In the genomic region with DNA sequence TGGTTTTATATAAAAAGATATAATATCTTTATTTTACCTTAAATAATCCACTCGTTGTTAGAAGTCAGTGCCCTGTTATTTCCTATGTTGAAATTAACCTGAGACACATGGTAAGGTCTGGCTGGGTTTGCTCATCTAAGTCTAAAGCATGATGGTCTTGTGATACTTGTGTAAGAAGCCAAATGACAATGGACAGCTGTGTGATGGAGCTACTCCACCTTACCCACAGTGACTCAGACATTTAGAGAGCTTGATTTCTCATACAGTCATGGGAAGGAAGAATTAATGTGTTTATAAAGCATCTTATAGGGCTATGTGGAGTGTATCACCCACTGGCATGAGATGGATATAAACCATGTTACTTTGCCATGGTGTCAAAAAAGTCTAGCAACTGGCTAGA, we compare ENCODE assay signal across 29 cellular contexts. TPM values are rescaled to one million over a fixed set of nuclear protein-coding genes. Genes with fewer than 3 reads are reported as not detected.
A peak's percentile ranks its signal among the peaks of the same experiment; 100 is the strongest.
DNase-seq lines count a peak whose midpoint lies in the region; ATAC-seq and TF ChIP-seq lines count a peak whose summit lies in the region.
"Had no signal": no experiment of that assay in that cellular context is flagged by ENCODE, and none has a peak within 500 bp of the region (broad histone marks: within the 10 kb centered on the region; RNA-seq: fewer than 3 reads in every experiment).

No MANE protein-coding gene starts in this region.

- H2BK120ac ChIP-seq in mesenchymal stem cell (ENCODE audit: low read depth, low read length) = no peak overlapping the region

- no peak overlapping the region for H2AK5ac ChIP-seq in mesenchymal stem cell (ENCODE audit: low read length, severe bottlenecking)

- no peak overlapping the region for H3K27ac Mint-ChIP-seq in activated naive CD4-positive, alpha-beta T cell treated with anti-CD3 and anti-CD28 coated beads for 36 hours
- H3K27ac Mint-ChIP-seq: activated CD4-positive, alpha-beta memory T cell treated with anti-CD3 and anti-CD28 coated beads for 36 hours; activated naive CD8-positive, alpha-beta T cell treated with anti-CD3 and anti-CD28 coated beads, Interleukin-2, amount 10 ng/mL, durations not matched to agents 7 days and 5 days; CD4-positive, alpha-beta T cell; progenitor cell of endocrine pancreas; stimulated activated naive CD8-positive, alpha-beta T cell treated with anti-CD3 and anti-CD28 coated beads, Interleukin-15, Interleukin-2, amounts not matched to agents 100 ng/mL and 50 ng/mL, for 24 hours; WTC11 had no signal

- no peak overlapping the region for H3K4me3 Mint-ChIP-seq in activated naive CD4-positive, alpha-beta T cell treated with anti-CD3 and anti-CD28 coated beads for 36 hours
- H3K4me3 Mint-ChIP-seq: activated CD4-positive, alpha-beta memory T cell treated with anti-CD3 and anti-CD28 coated beads for 36 hours; activated naive CD8-positive, alpha-beta T cell treated with anti-CD3 and anti-CD28 coated beads, Interleukin-2, amount 10 ng/mL, durations not matched to agents 7 days and 5 days; CD4-positive, alpha-beta T cell; stimulated activated naive CD8-positive, alpha-beta T cell treated with anti-CD3 and anti-CD28 coated beads, Interleukin-15, Interleukin-2, amounts not matched to agents 100 ng/mL and 50 ng/mL, for 24 hours; WTC11 had no signal

- H3K36me3 ChIP-seq in PC-3 (ENCODE audit: low read depth, low read length) = no peaks in the 10 kb centered on the region
- H3K36me3 ChIP-seq in mesenchymal stem cell (ENCODE audit: control insufficient read depth in 1 of 2, insufficient read depth in 2 of 2, low read depth in 1 of 2, low read length in 2 of 2) = no peaks in the 10 kb centered on the region
- no peaks in the 10 kb centered on the region for H3K36me3 ChIP-seq in HAP-1 (replicated peaks)
- H3K36me3 ChIP-seq: sigmoid colon, thyroid gland had no signal

- no peak overlapping the region for H3K14ac ChIP-seq in mesenchymal stem cell (ENCODE audit: low read length in 2 of 2)

- intact Hi-C loops in PC-3 (cut with micrococcal nuclease) = loop anchor here (5.0 kb wide), 1 partner anchor 939 kb away; no protein-coding TSS in a partner anchor
- intact Hi-C loops in activated naive CD4-positive, alpha-beta T cell treated with anti-CD3 and anti-CD28 coated beads for 36 hours (cut with micrococcal nuclease) = loop anchor here (10.0 kb wide), 2 partner anchors 672 to 702 kb away; no protein-coding TSS in a partner anchor

- no peaks in the 10 kb centered on the region for H3K4me1 Mint-ChIP-seq in activated naive CD4-positive, alpha-beta T cell treated with anti-CD3 and anti-CD28 coated beads for 36 hours (ENCODE audit: low read depth)
- H3K4me1 Mint-ChIP-seq: activated naive CD8-positive, alpha-beta T cell treated with anti-CD3 and anti-CD28 coated beads, Interleukin-2, amount 10 ng/mL, durations not matched to agents 7 days and 5 days had no signal

- in situ Hi-C loops in HAP-1 (cut with MboI; ENCODE audit: low sequenced_read_pairs) = loop anchor here (5.0 kb wide), 1 partner anchor 694 kb away; no protein-coding TSS in a partner anchor

- H3K9me2 ChIP-seq in PC-3 (replicated peaks; ENCODE audit: low read length) = no peaks in the 10 kb centered on the region

- H3K4me3 ChIP-seq in PC-3 (ENCODE audit: low read length) = no peak overlapping the region
- H3K4me3 ChIP-seq in mesenchymal stem cell (ENCODE audit: insufficient read depth in 1 of 2, low read depth in 1 of 2, low read length in 2 of 2) = no peak overlapping the region
- no peak overlapping the region for H3K4me3 ChIP-seq in HAP-1
- H3K4me3 ChIP-seq: body of pancreas, lung, sigmoid colon, thyroid gland had no signal

- H4K91ac ChIP-seq in mesenchymal stem cell (ENCODE audit: low read length) = no peak overlapping the region

- H2AFZ ChIP-seq in PC-3 (ENCODE audit: low read length) (no peak overlapping the region), mesenchymal stem cell (ENCODE audit: low read depth, low read length) (no peak overlapping the region)

- no TSS peak for BruUV-seq in PC-3 (replicated peaks; lab: Mats Ljungman, UMichigan)

- peak; percentile 27 for DNase-seq in Daoy (ENCODE audit: low read depth)
- DNase-seq in PC-3 = peak; percentile 58
- peak; percentile 73 for DNase-seq in epithelial cell of prostate (ENCODE audit: low read depth, low spot score)
- DNase-seq in mesenchymal stem cell = peak; percentile 26
- DNase-seq in HAP-1 (ENCODE audit: low spot score in 2 of 2) = no peak
- DNase-seq in activated naive CD4-positive, alpha-beta T cell treated with anti-CD3 and anti-CD28 coated beads for 36 hours = no peak
- DNase-seq in stimulated activated CD4-positive, alpha-beta T cell treated with anti-CD3 and anti-CD28 coated beads, Interleukin-12 subunit alpha, Interleukin-12 subunit beta, amount 100 ng/mL, for 4 hours = no peak
- DNase-seq: activated CD4-positive, alpha-beta memory T cell treated with anti-CD3 and anti-CD28 coated beads for 36 hours; activated CD8-positive, alpha-beta memory T cell treated with anti-CD3 and anti-CD28 coated beads, Interleukin-2, amount 50 U/mL, for 48 hours; activated effector memory CD4-positive, alpha-beta T cell treated with Interleukin-2 at 50 U/mL for 16 hours; activated naive CD8-positive, alpha-beta T cell treated with anti-CD3 and anti-CD28 coated beads, Interleukin-2, amount 10 ng/mL, durations not matched to agents 7 days and 5 days; body of pancreas; CD4-positive, alpha-beta T cell; DMS153; kidney; NCI-H1105; NCI-H1930; NCI-H446; sigmoid colon; T1000; thyroid gland had no signal

- ATAC-seq in PC-3 (peak; percentile 59), HG03354 (IDR thresholded peaks at IDR 0.05; ENCODE audit: poor library complexity, severe bottlenecking, unreplicated experiment) (no peak)
- ATAC-seq: body of pancreas had no signal

- peaks cover 13% of the 10 kb centered on the region for H3K27me3 Mint-ChIP-seq in activated naive CD4-positive, alpha-beta T cell treated with anti-CD3 and anti-CD28 coated beads for 36 hours (ENCODE audit: low read depth)

- no peaks in the 10 kb centered on the region for H3K4me1 ChIP-seq in PC-3 (ENCODE audit: insufficient read depth, low read length)
- H3K4me1 ChIP-seq in mesenchymal stem cell (ENCODE audit: control insufficient read depth, insufficient read depth, low read depth, low read length) = no peaks in the 10 kb centered on the region
- H3K4me1 ChIP-seq in HAP-1 = no peaks in the 10 kb centered on the region; the same call in 1 of the 2 replicates
- H3K4me1 ChIP-seq: body of pancreas had no signal

- TF ChIP-seq CTCF in PC-3 (conservative IDR thresholded peaks at IDR 0.05; ENCODE audit: low read depth, low read length) = no peak

- POLR2A ChIA-PET in PC-3 (lab: Charles Lee; ENCODE audit: unreplicated experiment) = interaction anchor here (0.7 kb wide), 1 partner anchor 162 kb away, joined by 4 read pairs; no protein-coding TSS in a partner anchor

- no peaks in the 10 kb centered on the region for H3K79me2 ChIP-seq in PC-3 (ENCODE audit: low read length)

- no peak overlapping the region for H2BK15ac ChIP-seq in mesenchymal stem cell (ENCODE audit: low read depth, poor library complexity, severe bottlenecking)

- H4K8ac ChIP-seq in mesenchymal stem cell (ENCODE audit: low read length) = no peak overlapping the region

- H3K18ac ChIP-seq in mesenchymal stem cell (ENCODE audit: low read depth in 1 of 2, low read length in 2 of 2) = no peak overlapping the region

- no peak overlapping the region for H3K4ac ChIP-seq in mesenchymal stem cell (ENCODE audit: low read depth in 1 of 2, low read length in 2 of 2)

- H4K20me1 ChIP-seq in PC-3 (ENCODE audit: low read length) = no peaks in the 10 kb centered on the region

- no peak overlapping the region for H3K4me2 ChIP-seq in PC-3 (ENCODE audit: low read length)
- H3K4me2 ChIP-seq in mesenchymal stem cell (ENCODE audit: low read length, poor library complexity, severe bottlenecking) = no peak overlapping the region

- no peak overlapping the region for H2BK5ac ChIP-seq in mesenchymal stem cell (ENCODE audit: low read depth, low read length, poor library complexity, severe bottlenecking)

- no peaks in the 10 kb centered on the region for H3K79me1 ChIP-seq in mesenchymal stem cell (replicated peaks; ENCODE audit: low read length, poor library complexity, severe bottlenecking)

- H3K9me3 Mint-ChIP-seq in activated naive CD4-positive, alpha-beta T cell treated with anti-CD3 and anti-CD28 coated beads for 36 hours = no peaks in the 10 kb centered on the region
- H3K9me3 Mint-ChIP-seq: activated CD4-positive, alpha-beta memory T cell treated with anti-CD3 and anti-CD28 coated beads for 36 hours; activated naive CD8-positive, alpha-beta T cell treated with anti-CD3 and anti-CD28 coated beads, Interleukin-2, amount 10 ng/mL, durations not matched to agents 7 days and 5 days; CD4-positive, alpha-beta T cell; stimulated activated naive CD8-positive, alpha-beta T cell treated with anti-CD3 and anti-CD28 coated beads, Interleukin-15, Interleukin-2, amounts not matched to agents 100 ng/mL and 50 ng/mL, for 24 hours; WTC11 had no signal

- H3K9ac ChIP-seq in PC-3 (ENCODE audit: low read length) (no peak overlapping the region), mesenchymal stem cell (ENCODE audit: low read length) (no peak overlapping the region)

- no peaks in the 10 kb centered on the region for H3K36me3 Mint-ChIP-seq in activated naive CD4-positive, alpha-beta T cell treated with anti-CD3 and anti-CD28 coated beads for 36 hours (ENCODE audit: low read depth)
- H3K36me3 Mint-ChIP-seq: activated CD4-positive, alpha-beta memory T cell treated with anti-CD3 and anti-CD28 coated beads for 36 hours; activated naive CD8-positive, alpha-beta T cell treated with anti-CD3 and anti-CD28 coated beads, Interleukin-2, amount 10 ng/mL, durations not matched to agents 7 days and 5 days; WTC11 had no signal

- CTCF ChIA-PET in PC-3 (lab: Charles Lee) = interaction anchor here (0.6 kb wide), 1 partner anchor 258 kb away, joined by 6 read pairs; no protein-coding TSS in a partner anchor
- CTCF ChIA-PET in activated naive CD4-positive, alpha-beta T cell treated with anti-CD3 and anti-CD28 coated beads for 36 hours (lab: Charles Lee) = interaction anchor here (1.5 to 2.4 kb wide), 2 partner anchors 83 to 86 kb away, joined by 3 to 7 read pairs; no protein-coding TSS in a partner anchor

- H3K9me3 ChIP-seq in PC-3 (ENCODE audit: low read length) (no peaks in the 10 kb centered on the region), mesenchymal stem cell (ENCODE audit: control insufficient read depth, low read length) (no peaks in the 10 kb centered on the region), HAP-1 (no peaks in the 10 kb centered on the region)
- H3K9me3 ChIP-seq: body of pancreas, sigmoid colon, thyroid gland had no signal

- no peaks in the 10 kb centered on the region for H3F3A ChIP-seq in PC-3 (ENCODE audit: low read length, unreplicated experiment)

- H3K27ac ChIP-seq in PC-3 (ENCODE audit: low read length) (no peak overlapping the region), epithelial cell of prostate (no peak overlapping the region), mesenchymal stem cell (ENCODE audit: low read length, poor library complexity, severe bottlenecking) (no peak overlapping the region)
- H3K27ac ChIP-seq: body of pancreas, sigmoid colon, thyroid gland had no signal

- no peak overlapping the region for H3K23ac ChIP-seq in mesenchymal stem cell (ENCODE audit: low read length in 2 of 2)

- H3K27me3 ChIP-seq in PC-3 (ENCODE audit: low read length) = no peaks in the 10 kb centered on the region
- peaks cover 4 to 20% of the 10 kb centered on the region in 2 experiments for H3K27me3 ChIP-seq in mesenchymal stem cell (ENCODE audit: control insufficient read depth in 1 of 2, insufficient read depth in 1 of 2, low read length in 2 of 2)
- no peaks in the 10 kb centered on the region for H3K27me3 ChIP-seq in HAP-1 (ENCODE audit: low read depth)
- H3K27me3 ChIP-seq: body of pancreas, sigmoid colon, thyroid gland had no signal

- WGBS in mesenchymal stem cell = 94% methylated on average over 1 of the region's 1 CpG

- H2BK12ac ChIP-seq in mesenchymal stem cell (ENCODE audit: low read length in 2 of 2) = no peak overlapping the region

RNA-seq across cellular contexts. Expression of gene CTCFL, which starts 11.7 kb away (rescaled TPM):
- total RNA-seq in Daoy (2014; rRNA removed; shearing (Covaris generic)) = 0.06 TPM in 1 of 2 replicates, not detected in the other
- not detected in 2 replicates for total RNA-seq in PC-3 (2014; rRNA removed)
- not detected for polyA plus RNA-seq in mesenchymal stem cell (2013, experiment 1 of 2)
- 0.01 TPM for polyA plus RNA-seq in mesenchymal stem cell (2013, experiment 2 of 2)
- not detected for total RNA-seq in activated naive CD4-positive, alpha-beta T cell treated with anti-CD3 and anti-CD28 coated beads for 36 hours
- total RNA-seq: activated CD4-positive, alpha-beta memory T cell treated with anti-CD3 and anti-CD28 coated beads for 36 hours; activated naive CD8-positive, alpha-beta T cell treated with anti-CD3 and anti-CD28 coated beads, Interleukin-2, amount 10 ng/mL, durations not matched to agents 7 days and 5 days; body of pancreas; CD4-positive, alpha-beta T cell; chondrocyte; kidney; lung; progenitor cell of endocrine pancreas; Right ventricle myocardium inferior had no signal
- polyA plus RNA-seq: esophagus, sigmoid colon had no signal

RNA-seq across cellular contexts. Expression of gene PCK1, which starts 47.7 kb away (rescaled TPM):
- total RNA-seq in Daoy (2014; rRNA removed; shearing (Covaris generic)) = not detected in 2 replicates
- not detected in 2 replicates for total RNA-seq in PC-3 (2014; rRNA removed)
- polyA plus RNA-seq in mesenchymal stem cell (2013, experiment 1 of 2) = not detected
- not detected for polyA plus RNA-seq in mesenchymal stem cell (2013, experiment 2 of 2)
- not detected for total RNA-seq in activated naive CD4-positive, alpha-beta T cell treated with anti-CD3 and anti-CD28 coated beads for 36 hours
- total RNA-seq: activated CD4-positive, alpha-beta memory T cell treated with anti-CD3 and anti-CD28 coated beads for 36 hours; activated naive CD8-positive, alpha-beta T cell treated with anti-CD3 and anti-CD28 coated beads, Interleukin-2, amount 10 ng/mL, durations not matched to agents 7 days and 5 days; CD4-positive, alpha-beta T cell; chondrocyte; progenitor cell of endocrine pancreas had no signal

Comparison
In these comparisons a context has a peak if more than half of its experiments do, and no peak if none do; other contexts are left out.
1. DNase-seq: peak in Daoy (single experiment), PC-3 (single experiment), epithelial cell of prostate (single experiment) and mesenchymal stem cell (single experiment); none in HAP-1 (0 of 2), activated naive CD4-positive, alpha-beta T cell treated with anti-CD3 and anti-CD28 coated beads for 36 hours (single experiment) and stimulated activated CD4-positive, alpha-beta T cell treated with anti-CD3 and anti-CD28 coated beads, Interleukin-12 subunit alpha, Interleukin-12 subunit beta, amount 100 ng/mL, for 4 hours (single experiment).